ENCODE assay signal across 20 cellular contexts in genomic region chr10:93305122-93305521, GRCh38.
A peak's percentile ranks its signal among the peaks of the same experiment; 100 is the strongest.
DNase-seq lines count a peak whose midpoint lies in the region; ATAC-seq and TF ChIP-seq lines count a peak whose summit lies in the region.
"Had no signal": no experiment of that assay in that cellular context is flagged by ENCODE, and none has a peak within 500 bp of the region (broad histone marks: within the 10 kb centered on the region; RNA-seq: fewer than 3 reads in every experiment).

No MANE protein-coding gene starts in this region.

- peak overlapping the region in 2 of 3 experiments; percentile 13 to 17; a peak in 2 of 7 replicates for H3K27ac Mint-ChIP-seq in H9
- H3K27ac Mint-ChIP-seq in endodermal cell, result peak overlapping the region; percentile 19
- H3K27ac Mint-ChIP-seq: B cell; CD4-positive, CD25-positive, alpha-beta regulatory T cell; CD8-positive, alpha-beta T cell; GM23338 had no signal

- no peak; the same call in 1 of the 2 replicates for ATAC-seq in PC-3
- ATAC-seq in left lung, result no peak
- ATAC-seq: CD8-positive, alpha-beta T cell; GM12878; GM23338 had no signal

- peaks cover 3% of the 10 kb centered on the region; the same call in 1 of the 2 replicates for H3K4me1 ChIP-seq in H9 (ENCODE audit: insufficient read depth, low read length)
- H3K4me1 ChIP-seq in PC-3 (ENCODE audit: insufficient read depth, low read length), result no peaks in the 10 kb centered on the region
- H3K4me1 ChIP-seq in endodermal cell (ENCODE audit: control insufficient read depth, insufficient read depth, low read length), result no peaks in the 10 kb centered on the region
- H3K4me1 ChIP-seq in left lung, result no peaks in the 10 kb centered on the region
- H3K4me1 ChIP-seq: BLaER1 had no signal

- H3K4me1 Mint-ChIP-seq in H9 (peaks cover 15 to 18% of the 10 kb centered on the region in 2 experiments), endodermal cell (peaks cover 8% of the 10 kb centered on the region)
- H3K4me1 Mint-ChIP-seq: B cell; CD4-positive, CD25-positive, alpha-beta regulatory T cell had no signal

- H3K9ac ChIP-seq in H9 (ENCODE audit: extremely low read depth, insufficient read length, low read length) (no peak overlapping the region), PC-3 (ENCODE audit: low read length) (no peak overlapping the region), endodermal cell (ENCODE audit: extremely low read depth, low read length, poor library complexity, severe bottlenecking) (no peak overlapping the region)
- H3K9ac ChIP-seq: BLaER1 had no signal

- no peaks in the 10 kb centered on the region; a peak in 1 of 5 replicates for H3K9me3 Mint-ChIP-seq in H9
- peaks cover 44% of the 10 kb centered on the region for H3K9me3 Mint-ChIP-seq in endodermal cell
- H3K9me3 Mint-ChIP-seq: CD4-positive, CD25-positive, alpha-beta regulatory T cell; CD8-positive, alpha-beta T cell; GM23338 had no signal

- no peak overlapping the region for H3K18ac ChIP-seq in H9 (ENCODE audit: insufficient read length, low read depth, low read length)

- TF ChIP-seq CTCF in H9 (conservative IDR thresholded peaks at IDR 0.05) (no peak), PC-3 (conservative IDR thresholded peaks at IDR 0.05; ENCODE audit: low read depth, low read length) (no peak), endodermal cell (conservative IDR thresholded peaks at IDR 0.05) (no peak), left lung (IDR thresholded peaks at IDR 0.05) (no peak)

- H3K4me3 Mint-ChIP-seq in H9, result no peak overlapping the region
- no peak overlapping the region for H3K4me3 Mint-ChIP-seq in endodermal cell
- H3K4me3 Mint-ChIP-seq: B cell; CD4-positive, CD25-positive, alpha-beta regulatory T cell; CD8-positive, alpha-beta T cell; GM23338 had no signal

- no peak overlapping the region for H3K56ac ChIP-seq in H9 (ENCODE audit: insufficient read length, low read depth, low read length)

- H3F3A ChIP-seq in PC-3 (ENCODE audit: low read length, unreplicated experiment), result no peaks in the 10 kb centered on the region

- H3K27me3 ChIP-seq in H9 (ENCODE audit: insufficient read depth, low read length) (no peaks in the 10 kb centered on the region), PC-3 (ENCODE audit: low read length) (no peaks in the 10 kb centered on the region), endodermal cell (ENCODE audit: control insufficient read depth, insufficient read depth, low read length, poor library complexity, severe bottlenecking) (no peaks in the 10 kb centered on the region), left lung (no peaks in the 10 kb centered on the region)
- H3K27me3 ChIP-seq: BLaER1 had no signal

- CTCF ChIA-PET in PC-3 (lab: Charles Lee), result no interaction called here

- no peaks in the 10 kb centered on the region for H3K23me2 ChIP-seq in H9 (ENCODE audit: insufficient read length, low read depth, low read length, poor library complexity, severe bottlenecking)

- H4K20me1 ChIP-seq in H9 (ENCODE audit: control insufficient read depth, insufficient read depth, insufficient read length), result no peaks in the 10 kb centered on the region
- H4K20me1 ChIP-seq in PC-3 (ENCODE audit: low read length), result no peaks in the 10 kb centered on the region
- H4K20me1 ChIP-seq: BLaER1 had no signal

- H3K9me2 ChIP-seq in PC-3 (replicated peaks; ENCODE audit: low read length), result no peaks in the 10 kb centered on the region

- H2AK5ac ChIP-seq in H9 (ENCODE audit: insufficient read length, low read length), result no peak overlapping the region

- H3K27me3 Mint-ChIP-seq in H9 (ENCODE audit: low read depth) (no peaks in the 10 kb centered on the region), endodermal cell (ENCODE audit: insufficient read depth) (no peaks in the 10 kb centered on the region)

- no peak overlapping the region for H2BK15ac ChIP-seq in H9 (ENCODE audit: low read depth, low read length)

- no peak overlapping the region for H2BK5ac ChIP-seq in H9 (ENCODE audit: insufficient read length, low read length)

- no peak overlapping the region for H3T11ph ChIP-seq in H9 (ENCODE audit: low read length)

- no peak overlapping the region for H2AFZ ChIP-seq in H9 (ENCODE audit: low read length)
- H2AFZ ChIP-seq in PC-3 (ENCODE audit: low read length), result no peak overlapping the region
- H2AFZ ChIP-seq: GM23338 had no signal

- H3K36me3 ChIP-seq in PC-3 (ENCODE audit: low read depth, low read length), result peaks cover 23% of the 10 kb centered on the region
- peaks cover 60% of the 10 kb centered on the region for H3K36me3 ChIP-seq in endodermal cell (ENCODE audit: control insufficient read depth, insufficient read depth, low read length)
- peaks cover 0 to 57% of the 10 kb centered on the region in 2 donors for H3K36me3 ChIP-seq in left lung
- H3K36me3 ChIP-seq: BLaER1, HAP-1 had no signal

- H3K36me3 Mint-ChIP-seq in H9 (ENCODE audit: insufficient read depth in 1 of 3, low read depth in 3 of 3) (peaks cover 0 to 11% (median 0%) of the 10 kb centered on the region in 3 experiments; a peak in 4 of 7 replicates), endodermal cell (ENCODE audit: low read depth) (peaks cover 72% of the 10 kb centered on the region)
- H3K36me3 Mint-ChIP-seq: CD4-positive, CD25-positive, alpha-beta regulatory T cell; CD8-positive, alpha-beta T cell had no signal

- H4K91ac ChIP-seq in H9 (ENCODE audit: insufficient read length, low read depth, low read length), result no peak overlapping the region

- H3K4me3 ChIP-seq in PC-3 (ENCODE audit: low read length) (no peak overlapping the region), endodermal cell (ENCODE audit: low read length) (no peak overlapping the region), left lung (no peak overlapping the region)
- H3K4me3 ChIP-seq: BLaER1, GM12878, GM23338, HAP-1 had no signal

- no peak overlapping the region for H3K14ac ChIP-seq in H9 (ENCODE audit: insufficient read depth, low read length)

- H3K23ac ChIP-seq in H9 (ENCODE audit: insufficient read length, low read depth, low read length), result no peak overlapping the region

- TSS peak; percentile 8 for BruUV-seq in PC-3 (replicated peaks; lab: Mats Ljungman, UMichigan)

- no peak overlapping the region for H2BK120ac ChIP-seq in H9 (ENCODE audit: low read depth, low read length, poor library complexity, severe bottlenecking)

- no CpG with 5 or more reads among the region's 3 CpGs for WGBS in H9 (ENCODE audit: extremely low coverage, insufficient read length, low lambda C conversion rate)
- 59 to 80% methylated on average over 1 to 3 of the region's 3 CpGs for WGBS in endodermal cell (ENCODE audit: insufficient coverage in 1 of 2, insufficient read length in 1 of 2), 2 experiments

- H3K27ac ChIP-seq in H9 (ENCODE audit: insufficient read length, low read depth, low read length), result no peak overlapping the region
- H3K27ac ChIP-seq in PC-3 (ENCODE audit: low read length), result no peak overlapping the region
- H3K27ac ChIP-seq in endodermal cell (ENCODE audit: low read depth, low read length), result no peak overlapping the region
- no peak overlapping the region for H3K27ac ChIP-seq in left lung
- H3K27ac ChIP-seq: 22Rv1, BLaER1, C4-2B had no signal

- POLR2A ChIA-PET in PC-3 (lab: Charles Lee; ENCODE audit: unreplicated experiment), result no interaction called here

- H4K5ac ChIP-seq in H9 (ENCODE audit: insufficient read length, low read depth, low read length), result no peak overlapping the region

- H3K79me2 ChIP-seq in H9 (ENCODE audit: insufficient read depth, low read length), result no peaks in the 10 kb centered on the region
- no peaks in the 10 kb centered on the region for H3K79me2 ChIP-seq in PC-3 (ENCODE audit: low read length)

- H2BK12ac ChIP-seq in H9 (ENCODE audit: insufficient read length, low read depth, low read length), result no peak overlapping the region

- H3K4me2 ChIP-seq in H9 (ENCODE audit: insufficient read depth, insufficient read length, low read length), result no peak overlapping the region
- H3K4me2 ChIP-seq in PC-3 (ENCODE audit: low read length), result no peak overlapping the region
- H3K4me2 ChIP-seq: BLaER1, GM23338 had no signal

- no peak overlapping the region for H4K8ac ChIP-seq in H9 (replicated peaks; ENCODE audit: insufficient read length, low read depth, low read length)

- no peak overlapping the region for H3K4ac ChIP-seq in H9 (ENCODE audit: low read depth, low read length)

- intact Hi-C loops in PC-3 (cut with micrococcal nuclease), result no loop called here
- intact Hi-C loops in posterior vena cava (cut with DNase I), result no loop called here
- intact Hi-C loops in left lung (cut with DNase I), result no loop called here

- DNase-seq in H9 (no peak), PC-3 (no peak), endodermal cell (peak; percentile 79), posterior vena cava (ENCODE audit: low spot score) (peak; percentile 8), NCI-H345 treated with DMSO at 0.1 percent for 48 hours (lab: John Stamatoyannopoulos, UW; ENCODE audit: unreplicated experiment) (no peak), left lung (no peak)
- no peak for DNase-seq in activated effector memory CD4-positive, alpha-beta T cell treated with anti-CD3 and anti-CD28 coated beads, Interleukin-2, amount 50 U/mL, for 16 hours
- DNase-seq: Caco-2; CD4-positive, CD25-positive, alpha-beta regulatory T cell; CD8-positive, alpha-beta T cell; DMS79; EL; GDM1 had no signal

- H2BK20ac ChIP-seq in H9 (ENCODE audit: low read depth, low read length, poor library complexity, severe bottlenecking), result no peak overlapping the region

- H3K9me3 ChIP-seq in H9 (ENCODE audit: control insufficient read depth, low read depth, low read length), result no peaks in the 10 kb centered on the region
- H3K9me3 ChIP-seq in PC-3 (ENCODE audit: low read length), result no peaks in the 10 kb centered on the region
- peaks cover 49% of the 10 kb centered on the region for H3K9me3 ChIP-seq in endodermal cell (ENCODE audit: control insufficient read depth, low read length)
- H3K9me3 ChIP-seq in left lung, result no peaks in the 10 kb centered on the region
- H3K9me3 ChIP-seq: BLaER1, Caco-2, HAP-1 had no signal

- no peaks in the 10 kb centered on the region for H3K79me1 ChIP-seq in H9 (ENCODE audit: insufficient read depth, low read depth, low read length, poor library complexity, severe bottlenecking)

Comparison
In these comparisons a context has a peak if more than half of its experiments do, and no peak if none do; other contexts are left out.
1. DNase-seq: peak in endodermal cell (single experiment) and posterior vena cava (single experiment); none in H9 (single experiment), PC-3 (single experiment), NCI-H345 treated with DMSO at 0.1 percent for 48 hours (single experiment), activated effector memory CD4-positive, alpha-beta T cell treated with anti-CD3 and anti-CD28 coated beads, Interleukin-2, amount 50 U/mL, for 16 hours (single experiment) and left lung (0 of 2).